20 cellular contexts compared by ENCODE assay signal in genomic region chr4:153117554-153117953, GRCh38.
"Had no signal": no experiment of that assay in that cellular context is flagged by ENCODE, and none has a peak within 500 bp of the region (broad histone marks: within the 10 kb centered on the region; RNA-seq: fewer than 3 reads in every experiment).

No MANE protein-coding gene starts in this region.

- ATAC-seq: activated naive CD8-positive, alpha-beta T cell treated with anti-CD3 and anti-CD28 coated beads, Interleukin-2, amount 50 U/mL, for 24 hours; heart right ventricle; left cardiac atrium; mucosa of descending colon had no signal

- H3K36me3 ChIP-seq: heart right ventricle, thoracic aorta, vagina had no signal

- H3K4me3 ChIP-seq: heart right ventricle, mucosa of descending colon, thoracic aorta, vagina had no signal

- DNase-seq: activated naive CD4-positive, alpha-beta T cell treated with Interleukin-2 at 50 U/mL for 16 hours; activated naive CD8-positive, alpha-beta T cell treated with anti-CD3 and anti-CD28 coated beads, Interleukin-2, amount 50 U/mL, for 24 hours; effector CD4-positive, alpha-beta T cell; erythroblast; foreskin fibroblast; heart right ventricle; islet precursor cell; left cardiac atrium; mucosa of descending colon; retina; stimulated activated CD4-positive, alpha-beta T cell treated with anti-CD3 and anti-CD28 coated beads, Interleukin-4, amount 100 ng/mL, for 1 hour; stimulated activated naive CD4-positive, alpha-beta T cell; T1000 had no signal

- H3K9me3 Mint-ChIP-seq: activated naive CD8-positive, alpha-beta T cell treated with anti-CD3 and anti-CD28 coated beads, Interleukin-2, amount 50 U/mL, for 24 hours; activated T-helper 2 cell treated with anti-CD3 and anti-CD28 coated beads, Interferon-gamma antibody, Interleukin-2, Interleukin-4, amounts not matched to agents 10 μg/mL and 5 μg/mL and 100 μg/mL, durations not matched to agents 14 hours and 24 hours and 36 hours; T-helper 1 cell treated with Interleukin-12 subunit alpha and Interleukin-12 subunit beta and Interleukin-4 antibody, amounts not matched to agents 30 μg/mL and 1 μg/mL, for 36 hours; type B pancreatic cell; WTC11 had no signal

- H3K4me3 Mint-ChIP-seq: activated naive CD8-positive, alpha-beta T cell treated with anti-CD3 and anti-CD28 coated beads, Interleukin-2, amount 50 U/mL, for 24 hours; type B pancreatic cell; WTC11 had no signal

- H3K27me3 Mint-ChIP-seq: progenitor cell of endocrine pancreas, type B pancreatic cell had no signal

- H3K36me3 Mint-ChIP-seq: type B pancreatic cell, WTC11 had no signal

- H3K27ac ChIP-seq: heart right ventricle, vagina had no signal

- H3K27ac Mint-ChIP-seq: activated naive CD8-positive, alpha-beta T cell treated with anti-CD3 and anti-CD28 coated beads, Interleukin-2, amount 50 U/mL, for 24 hours; activated T-helper 2 cell treated with anti-CD3 and anti-CD28 coated beads, Interferon-gamma antibody, Interleukin-2, Interleukin-4, amounts not matched to agents 10 μg/mL and 5 μg/mL and 100 μg/mL, durations not matched to agents 14 hours and 24 hours and 36 hours; progenitor cell of endocrine pancreas; T-helper 1 cell treated with Interleukin-12 subunit alpha and Interleukin-12 subunit beta and Interleukin-4 antibody, amounts not matched to agents 30 μg/mL and 1 μg/mL, for 36 hours; type B pancreatic cell; WTC11 had no signal

- H3K27me3 ChIP-seq: vagina had no signal

- H3K9me3 ChIP-seq: heart right ventricle, mucosa of descending colon, thoracic aorta, vagina had no signal

- H3K4me1 Mint-ChIP-seq: WTC11 had no signal
